Comparison of ENCODE assay signal across 10 cellular contexts in genomic region chr9:136105398-136106135, GRCh38. TPM values are rescaled to one million over a fixed set of nuclear protein-coding genes. Genes with fewer than 3 reads are reported as not detected.
DNase-seq lines count a peak whose midpoint lies in the region; ATAC-seq and TF ChIP-seq lines count a peak whose summit lies in the region.
"Had no signal": no experiment of that assay in that cellular context is flagged by ENCODE, and none has a peak within 500 bp of the region (broad histone marks: within the 10 kb centered on the region; RNA-seq: fewer than 3 reads in every experiment).

No MANE protein-coding gene starts in this region.

- peaks cover 20 to 67% (median 62%) of the 10 kb centered on the region in 12 donors for H3K4me1 ChIP-seq in heart left ventricle
- peaks cover 29 to 69% (median 54%) of the 10 kb centered on the region in 4 donors for H3K4me1 ChIP-seq in transverse colon

- no peak overlapping the region for H3K4me3 Mint-ChIP-seq in activated CD8-positive, alpha-beta memory T cell treated with anti-CD3 and anti-CD28 coated beads, Interleukin-2, amount 10 ng/mL, durations not matched to agents 7 days and 5 days
- H3K4me3 Mint-ChIP-seq in T-cell, result peak overlapping the region in 1 of 3 donors; percentile 83

- H3K4me1 Mint-ChIP-seq in activated CD8-positive, alpha-beta memory T cell treated with anti-CD3 and anti-CD28 coated beads, Interleukin-2, amount 10 ng/mL, durations not matched to agents 7 days and 5 days, result peaks cover 39% of the 10 kb centered on the region
- H3K4me1 Mint-ChIP-seq in T-cell, result peaks cover 39 to 41% (median 40%) of the 10 kb centered on the region in 3 donors

- POLR2A ChIA-PET in T-cell (lab: Charles Lee), result no interaction called here

- H3K27ac Mint-ChIP-seq in activated CD8-positive, alpha-beta memory T cell treated with anti-CD3 and anti-CD28 coated beads, Interleukin-2, amount 10 ng/mL, durations not matched to agents 7 days and 5 days, result peak overlapping the region; percentile 99
- peak overlapping the region; percentile 39 to 56 for H3K27ac Mint-ChIP-seq in T-cell

- no peaks in the 10 kb centered on the region for H3K27me3 ChIP-seq in heart left ventricle
- H3K27me3 ChIP-seq in transverse colon, result peaks cover under 1% of the 10 kb centered on the region

- H3K27ac ChIP-seq in heart left ventricle (peak overlapping the region in 9 of 12 donors; percentile 18 to 68 (median 55)), transverse colon (peak overlapping the region; percentile 52 to 85 (median 84))

- H3K4me3 ChIP-seq in heart left ventricle (peak overlapping the region in 1 of 12 donors; percentile 7), transverse colon (no peak overlapping the region)
- H3K4me3 ChIP-seq: breast epithelium had no signal

- no peaks in the 10 kb centered on the region for H3K9me3 Mint-ChIP-seq in activated CD8-positive, alpha-beta memory T cell treated with anti-CD3 and anti-CD28 coated beads, Interleukin-2, amount 10 ng/mL, durations not matched to agents 7 days and 5 days (ENCODE audit: low read depth)
- no peaks in the 10 kb centered on the region for H3K9me3 Mint-ChIP-seq in T-cell

- H3K36me3 Mint-ChIP-seq in activated CD8-positive, alpha-beta memory T cell treated with anti-CD3 and anti-CD28 coated beads, Interleukin-2, amount 10 ng/mL, durations not matched to agents 7 days and 5 days, result peaks cover 2% of the 10 kb centered on the region
- H3K36me3 Mint-ChIP-seq in T-cell, result no peaks in the 10 kb centered on the region

- DNase-seq in activated CD8-positive, alpha-beta memory T cell treated with anti-CD3 and anti-CD28 coated beads, Interleukin-2, amount 10 ng/mL, durations not matched to agents 7 days and 5 days, result no peak
- no peak for DNase-seq in activated CD8-positive, alpha-beta memory T cell treated with anti-CD3 and anti-CD28 coated beads, Interleukin-2, amount 50 U/mL, for 48 hours
- no peak for DNase-seq in T-cell
- peak; percentile 80 to 90 (median 88) for DNase-seq in heart left ventricle
- no peak for DNase-seq in transverse colon
- no peak for DNase-seq in SKM-1 treated with dmso at 0.1 percent for 144 hours (lab: John Stamatoyannopoulos, UW; ENCODE audit: unreplicated experiment)
- no peak for DNase-seq in NAMALWA (ENCODE audit: low spot score)
- DNase-seq: activated CD4-positive, alpha-beta T cell treated with anti-CD3 and anti-CD28 coated beads, Interleukin-2, amount 50 U/mL, for 4 hours had no signal

- TF ChIP-seq EP300 in transverse colon (IDR thresholded peaks at IDR 0.05; ENCODE audit: low read depth), result no peak

- H3K9me3 ChIP-seq in heart left ventricle (no peaks in the 10 kb centered on the region), transverse colon (no peaks in the 10 kb centered on the region)
- H3K9me3 ChIP-seq: breast epithelium had no signal

- in situ Hi-C loops in transverse colon (cut with MboI; ENCODE audit: low pct_ligation_motif_present in 1 of 4, low pct_unique_long_range_greater_than_20kb in 1 of 4, low sequenced_read_pairs in 3 of 4), result loop anchor here in 1 of 4 donors (25.0 kb wide), 1 partner anchor 243 kb away; no protein-coding TSS in a partner anchor

- TF ChIP-seq CTCF in heart left ventricle (IDR thresholded peaks at IDR 0.05) (no peak), transverse colon (IDR thresholded peaks at IDR 0.05) (no peak)

- TF ChIP-seq POLR2A in heart left ventricle (IDR thresholded peaks at IDR 0.05) (no peak), transverse colon (IDR thresholded peaks at IDR 0.05) (no peak)

- CTCF ChIA-PET in activated CD8-positive, alpha-beta memory T cell treated with anti-CD3 and anti-CD28 coated beads, Interleukin-2, amount 10 ng/mL, durations not matched to agents 7 days and 5 days (lab: Charles Lee), result interaction anchor here (1.1 to 6.1 kb wide), 7 partner anchors 10 to 138 kb away, joined by 3 to 51 read pairs (median 10); partner anchors contain the start of gene NACC2
- CTCF ChIA-PET in T-cell (lab: Charles Lee), result no interaction called here

- no peaks in the 10 kb centered on the region for H3K36me3 ChIP-seq in heart left ventricle
- H3K36me3 ChIP-seq in transverse colon, result no peaks in the 10 kb centered on the region
- H3K36me3 ChIP-seq: breast epithelium had no signal

- H3K27me3 Mint-ChIP-seq in activated CD8-positive, alpha-beta memory T cell treated with anti-CD3 and anti-CD28 coated beads, Interleukin-2, amount 10 ng/mL, durations not matched to agents 7 days and 5 days, result no peaks in the 10 kb centered on the region
- H3K27me3 Mint-ChIP-seq in T-cell, result no peaks in the 10 kb centered on the region

- 4 to 24% (median 9%) methylated on average over 11 to 17 of the region's 17 CpGs for WGBS in heart left ventricle, 4 donors
- WGBS in transverse colon (ENCODE audit: low coverage in 1 of 2), 2 donors, result 50% methylated on average over 4 to 17 of the region's 17 CpGs

- intact Hi-C loops in heart left ventricle (cut with DNase I), result loop anchor here in 1 of 10 donors (5.0 kb wide), 1 partner anchor 93 kb away; no protein-coding TSS in a partner anchor
- intact Hi-C loops in transverse colon (cut with DNase I; ENCODE audit: low total_unique reads), result no loop called here

- ATAC-seq in activated CD8-positive, alpha-beta memory T cell treated with anti-CD3 and anti-CD28 coated beads, Interleukin-2, amount 10 ng/mL, durations not matched to agents 7 days and 5 days, result no peak
- ATAC-seq in T-cell (replicated peaks in 1 of 4) (no peak), heart left ventricle (peak; percentile 5 to 66 (median 36)), GM18870 (IDR thresholded peaks at IDR 0.05; ENCODE audit: unreplicated experiment) (no peak)

RNA-seq across cellular contexts. Expression of gene NACC2, which starts 10.5 kb away (rescaled TPM):
- total RNA-seq in activated CD8-positive, alpha-beta memory T cell treated with anti-CD3 and anti-CD28 coated beads, Interleukin-2, amount 10 ng/mL, durations not matched to agents 7 days and 5 days, result 1 to 10 TPM; 6.3 to 9.7 TPM
- total RNA-seq in T-cell (10 to 100 TPM in 3 of 5 donors, 1 to 10 TPM in 2; 4.2 to 11.7 (median 11.3) TPM), heart left ventricle (10 to 100 TPM; 38.7 to 66.5 (median 47.5) TPM), transverse colon (10 to 100 TPM; 22.2 to 64.3 (median 26.5) TPM)
- 10 to 100 TPM; 17.9 to 39.1 TPM for polyA plus RNA-seq in heart left ventricle

RNA-seq across cellular contexts. Expression of gene TMEM250, which starts 13.1 kb away (rescaled TPM):
- 10 to 100 TPM; 42.5 to 44.5 TPM for total RNA-seq in activated CD8-positive, alpha-beta memory T cell treated with anti-CD3 and anti-CD28 coated beads, Interleukin-2, amount 10 ng/mL, durations not matched to agents 7 days and 5 days
- total RNA-seq in T-cell (10 to 100 TPM; 21.0 to 77.9 (median 63.0) TPM), heart left ventricle (10 to 100 TPM; 15.5 to 34.3 (median 19.9) TPM), transverse colon (100 to 1,000 TPM in 2 of 4 donors, 10 to 100 TPM in 2; 50.3 to 187 (median 86.6) TPM)
- 10 to 100 TPM; 11.6 to 37.0 TPM for polyA plus RNA-seq in heart left ventricle

Comparison
In these comparisons a context has a peak if more than half of its experiments do, and no peak if none do; other contexts are left out.
1. ATAC-seq: peak in heart left ventricle (4 of 4); none in activated CD8-positive, alpha-beta memory T cell treated with anti-CD3 and anti-CD28 coated beads, Interleukin-2, amount 10 ng/mL, durations not matched to agents 7 days and 5 days (single experiment), T-cell (0 of 4) and GM18870 (single experiment).
2. DNase-seq: peak in heart left ventricle (5 of 5); none in activated CD8-positive, alpha-beta memory T cell treated with anti-CD3 and anti-CD28 coated beads, Interleukin-2, amount 10 ng/mL, durations not matched to agents 7 days and 5 days (single experiment), activated CD8-positive, alpha-beta memory T cell treated with anti-CD3 and anti-CD28 coated beads, Interleukin-2, amount 50 U/mL, for 48 hours (single experiment), T-cell (0 of 34), transverse colon (single experiment), SKM-1 treated with dmso at 0.1 percent for 144 hours (single experiment) and NAMALWA (single experiment).